Comparison of ENCODE assay signal across 25 cellular contexts in the genomic region with DNA sequence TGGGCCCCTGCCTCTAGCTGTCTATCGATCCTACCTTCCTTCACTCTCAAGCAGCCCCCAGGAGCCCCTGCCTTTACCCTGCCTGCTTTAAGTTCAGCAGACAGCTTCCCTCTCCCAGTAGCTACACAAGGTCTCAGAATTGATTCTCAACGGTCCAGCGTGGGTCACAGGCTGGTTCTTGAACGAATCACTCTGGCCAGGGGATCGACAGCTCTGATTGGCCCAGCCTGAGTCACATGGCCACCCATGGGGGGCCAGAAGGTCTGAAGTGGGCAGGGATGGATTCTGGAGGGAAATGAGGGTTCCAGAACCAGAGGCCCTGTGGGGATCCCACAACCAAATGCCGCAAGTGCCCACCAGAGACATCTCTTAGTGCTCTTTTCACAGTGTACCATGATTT. TPM values are rescaled to one million over a fixed set of nuclear protein-coding genes. Genes with fewer than 3 reads are reported as not detected.
"Had no signal": no experiment of that assay in that cellular context is flagged by ENCODE, and none has a peak within 500 bp of the region (broad histone marks: within the 10 kb centered on the region; RNA-seq: fewer than 3 reads in every experiment).

No MANE protein-coding gene starts in this region.

- DNase-seq: activated CD4-positive, alpha-beta memory T cell treated with anti-CD3 and anti-CD28 coated beads, Interleukin-2, amount 10 ng/mL, durations not matched to agents 7 days and 5 days; activated CD4-positive, alpha-beta T cell treated with anti-CD3 and anti-CD28 coated beads for 36 hours; activated CD4-positive, alpha-beta T cell treated with anti-CD3 and anti-CD28 coated beads, Interleukin-2, amount 50 U/mL, for 1 hour; activated gamma-delta T cell; activated naive CD4-positive, alpha-beta T cell treated with anti-CD3 and anti-CD28 coated beads for 36 hours; activated naive CD8-positive, alpha-beta T cell treated with anti-CD3 and anti-CD28 coated beads for 36 hours; activated T-cell treated with anti-CD3 and anti-CD28 coated beads for 4 hours; activated T-cell treated with anti-CD3 and anti-CD28 coated beads, Interleukin-2, amount 50 U/mL, for 48 hours; cerebellar nuclear complex; NCI-H1048; NCI-H146; NCI-H187 treated with DMSO at 0.1 percent for 48 hours; NCI-H2081 treated with DMSO at 0.1 percent for 48 hours; NCI-H446; NCI-H524 treated with DMSO at 0.1 percent for 48 hours; Peyer's patch; Right ventricle myocardium superior; T-helper 2 cell; T1000 had no signal

- H3K4me1 Mint-ChIP-seq: activated CD4-positive, alpha-beta memory T cell treated with anti-CD3 and anti-CD28 coated beads, Interleukin-2, amount 10 ng/mL, durations not matched to agents 7 days and 5 days; activated CD4-positive, alpha-beta T cell treated with anti-CD3 and anti-CD28 coated beads for 36 hours; activated naive CD8-positive, alpha-beta T cell treated with anti-CD3 and anti-CD28 coated beads for 36 hours; activated T-helper 17 cell treated with anti-CD3 and anti-CD28 coated beads, Interleukin-2, amount 50 U/mL, for 72 hours had no signal

- H3K36me3 Mint-ChIP-seq: activated naive CD8-positive, alpha-beta T cell treated with anti-CD3 and anti-CD28 coated beads for 36 hours had no signal

- H3K27ac Mint-ChIP-seq: activated CD4-positive, alpha-beta memory T cell treated with anti-CD3 and anti-CD28 coated beads, Interleukin-2, amount 10 ng/mL, durations not matched to agents 7 days and 5 days; activated CD4-positive, alpha-beta T cell treated with anti-CD3 and anti-CD28 coated beads for 36 hours; activated naive CD4-positive, alpha-beta T cell treated with anti-CD3 and anti-CD28 coated beads for 36 hours; activated naive CD8-positive, alpha-beta T cell treated with anti-CD3 and anti-CD28 coated beads for 36 hours; activated T-helper 17 cell treated with anti-CD3 and anti-CD28 coated beads, Interleukin-2, amount 50 U/mL, for 72 hours; dendritic cell treated with granulocyte-macrophage colony-stimulating factor and Interleukin-4, amounts not matched to agents 40 ng/mL and 50 ng/mL, for 4 days had no signal

- H3K27me3 ChIP-seq: Peyer's patch had no signal

- H3K4me1 ChIP-seq: Peyer's patch had no signal

- H3K27ac ChIP-seq: Peyer's patch, RWPE1, VCaP had no signal

- ATAC-seq: activated CD4-positive, alpha-beta T cell treated with anti-CD3 and anti-CD28 coated beads for 36 hours; activated T-helper 17 cell treated with anti-CD3 and anti-CD28 coated beads, Interleukin-2, amount 50 U/mL, for 72 hours had no signal

- H3K9me3 Mint-ChIP-seq: activated CD4-positive, alpha-beta memory T cell treated with anti-CD3 and anti-CD28 coated beads, Interleukin-2, amount 10 ng/mL, durations not matched to agents 7 days and 5 days; activated naive CD4-positive, alpha-beta T cell treated with anti-CD3 and anti-CD28 coated beads for 36 hours; activated naive CD8-positive, alpha-beta T cell treated with anti-CD3 and anti-CD28 coated beads for 36 hours; activated T-helper 17 cell treated with anti-CD3 and anti-CD28 coated beads, Interleukin-2, amount 50 U/mL, for 72 hours; dendritic cell treated with granulocyte-macrophage colony-stimulating factor and Interleukin-4, amounts not matched to agents 40 ng/mL and 50 ng/mL, for 4 days had no signal

- H3K4me3 Mint-ChIP-seq: activated CD4-positive, alpha-beta memory T cell treated with anti-CD3 and anti-CD28 coated beads, Interleukin-2, amount 10 ng/mL, durations not matched to agents 7 days and 5 days; activated CD4-positive, alpha-beta T cell treated with anti-CD3 and anti-CD28 coated beads for 36 hours; activated naive CD4-positive, alpha-beta T cell treated with anti-CD3 and anti-CD28 coated beads for 36 hours; activated naive CD8-positive, alpha-beta T cell treated with anti-CD3 and anti-CD28 coated beads for 36 hours; activated T-helper 17 cell treated with anti-CD3 and anti-CD28 coated beads, Interleukin-2, amount 50 U/mL, for 72 hours; dendritic cell treated with granulocyte-macrophage colony-stimulating factor and Interleukin-4, amounts not matched to agents 40 ng/mL and 50 ng/mL, for 4 days had no signal

- H3K36me3 ChIP-seq: Peyer's patch had no signal

- H3K4me3 ChIP-seq: Peyer's patch had no signal

RNA-seq across cellular contexts. Expression of a gene that starts 47.1 kb away (rescaled TPM):
- total RNA-seq: activated CD4-positive, alpha-beta T cell treated with anti-CD3 and anti-CD28 coated beads for 36 hours; M059J; Peyer's patch; Right ventricle myocardium superior had no signal
- polyA plus RNA-seq: adipose tissue had no signal
